In genomic region chr6:91497770-91498169, GRCh38 we compare ENCODE assay signal across 1 cellular context.
TF ChIP-seq lines count a peak whose summit lies in the region.

No MANE protein-coding gene starts in this region.

TF ChIP-seq in GM12878, 131 proteins besides CTCF, POLR2A, EP300 and RAD21 (continued from another document):
- TF ChIP-seq CUX1 (IDR thresholded peaks at IDR 0.05; ENCODE audit: insufficient replicate concordance, low read depth, low read length), result no peak
- TF ChIP-seq EZH2 (IDR thresholded peaks at IDR 0.05; ENCODE audit: borderline replicate concordance, control insufficient read depth, low read depth, low read length), result no peak
